15 cellular contexts compared by ENCODE assay signal in genomic region chr14:51817326-51817725, GRCh38. TPM values are rescaled to one million over a fixed set of nuclear protein-coding genes. Genes with fewer than 3 reads are reported as not detected.
DNase-seq lines count a peak whose midpoint lies in the region; ATAC-seq and TF ChIP-seq lines count a peak whose summit lies in the region.
"Had no signal": no experiment of that assay in that cellular context is flagged by ENCODE, and none has a peak within 500 bp of the region (broad histone marks: within the 10 kb centered on the region; RNA-seq: fewer than 3 reads in every experiment).

No MANE protein-coding gene starts in this region.

- no peaks in the 10 kb centered on the region for H3K36me3 ChIP-seq in heart left ventricle
- H3K36me3 ChIP-seq in esophagus muscularis mucosa = no peaks in the 10 kb centered on the region
- H3K36me3 ChIP-seq: BLaER1 treated with 17β-estradiol and CSF1 and Interleukin-3, amounts not matched to agents 10 nM and 100 nM had no signal

- TF ChIP-seq POLR2A in heart left ventricle (IDR thresholded peaks at IDR 0.05) = no peak
- TF ChIP-seq POLR2A in esophagus muscularis mucosa (IDR thresholded peaks at IDR 0.05; ENCODE audit: low read depth) = no peak

- DNase-seq in NCI-H82 (lab: John Stamatoyannopoulos, UW) (peak; percentile 17), NCI-H82 treated with DMSO at 0.1 percent for 48 hours (lab: John Stamatoyannopoulos, UW; ENCODE audit: unreplicated experiment) (no peak), Right ventricle myocardium inferior (ENCODE audit: missing footprints) (no peak), heart left ventricle (no peak), esophagus muscularis mucosa (ENCODE audit: extremely low spot score) (peak; percentile 45)
- DNase-seq: AML-193; Caco-2; Calu3; CD4-positive, alpha-beta T cell; CD8-positive, alpha-beta T cell; GF-D8 had no signal

- TF ChIP-seq CTCF in heart left ventricle (IDR thresholded peaks at IDR 0.05) (no peak), esophagus muscularis mucosa (IDR thresholded peaks at IDR 0.05) (no peak)

- peaks cover 0 to 5% (median 0%) of the 10 kb centered on the region in 9 donors for H3K27me3 ChIP-seq in heart left ventricle
- H3K27me3 ChIP-seq in esophagus muscularis mucosa = no peaks in the 10 kb centered on the region
- H3K27me3 ChIP-seq: BLaER1 treated with 17β-estradiol and CSF1 and Interleukin-3, amounts not matched to agents 10 nM and 100 nM had no signal

- WGBS in heart left ventricle, 4 donors = 62 to 85% (median 79%) methylated on average over 2 of the region's 2 CpGs
- WGBS in esophagus muscularis mucosa = 83% methylated on average over 2 of the region's 2 CpGs

- H3K27ac ChIP-seq in heart left ventricle (no peak overlapping the region), esophagus muscularis mucosa (replicated peaks in 1 of 4) (no peak overlapping the region)
- H3K27ac ChIP-seq: 22Rv1; A549; BLaER1 treated with 17β-estradiol and CSF1 and Interleukin-3, amounts not matched to agents 10 nM and 100 nM; C4-2B had no signal

- H3K4me3 ChIP-seq in heart left ventricle = no peak overlapping the region
- no peak overlapping the region for H3K4me3 ChIP-seq in esophagus muscularis mucosa
- H3K4me3 ChIP-seq: A549; BLaER1 treated with 17β-estradiol and CSF1 and Interleukin-3, amounts not matched to agents 10 nM and 100 nM had no signal

- TF ChIP-seq EP300 in esophagus muscularis mucosa (IDR thresholded peaks at IDR 0.05) = no peak

- H3K4me1 ChIP-seq in heart left ventricle = no peaks in the 10 kb centered on the region
- H3K4me1 ChIP-seq in esophagus muscularis mucosa = no peaks in the 10 kb centered on the region
- H3K4me1 ChIP-seq: A549, Caco-2 had no signal

- intact Hi-C loops in Right ventricle myocardium inferior (cut with DNase I) (no loop called here), heart left ventricle (cut with DNase I) (no loop called here), esophagus muscularis mucosa (cut with DNase I) (no loop called here)

- H3K9me3 ChIP-seq in heart left ventricle (no peaks in the 10 kb centered on the region), esophagus muscularis mucosa (no peaks in the 10 kb centered on the region)
- H3K9me3 ChIP-seq: A549; BLaER1 treated with 17β-estradiol and CSF1 and Interleukin-3, amounts not matched to agents 10 nM and 100 nM; Caco-2 had no signal

- ATAC-seq in Right ventricle myocardium inferior = peak; percentile 60
- ATAC-seq in heart left ventricle = no peak
- ATAC-seq: A549; CD8-positive, alpha-beta T cell had no signal

RNA-seq across cellular contexts. Expression of gene GNG2, which starts 43.1 kb away (rescaled TPM):
- total RNA-seq in Right ventricle myocardium inferior (15.5 TPM), heart left ventricle (10 to 100 TPM in 2 of 9 donors, 1 to 10 TPM in 7; 3.3 to 29.2 (median 7.8) TPM), esophagus muscularis mucosa (10 to 100 TPM; 15.7 to 19.9 (median 17.7) TPM)
- 1 to 10 TPM; 3.1 to 3.7 TPM for polyA plus RNA-seq in heart left ventricle
- total RNA-seq: Calu3 had no signal

Comparison
In these comparisons a context has a peak if more than half of its experiments do, and no peak if none do; other contexts are left out.
1. DNase-seq: peak in NCI-H82 (single experiment) and esophagus muscularis mucosa (single experiment); none in NCI-H82 treated with DMSO at 0.1 percent for 48 hours (single experiment), Right ventricle myocardium inferior (single experiment) and heart left ventricle (0 of 5).